In genomic region chr2:9234680-9235387, GRCh38 we compare ENCODE assay signal across 1 cellular context.
A peak's percentile ranks its signal among the peaks of the same experiment; 100 is the strongest.
TF ChIP-seq lines count a peak whose summit lies in the region.

No MANE protein-coding gene starts in this region.

TF ChIP-seq in HepG2, 621 proteins besides CTCF, POLR2A, EP300 and RAD21 (continued from another document and continues in another):
- TF ChIP-seq HOXA9 (CRISPR knock-in tag; IDR thresholded peaks at IDR 0.05; ENCODE audit: borderline replicate concordance) (no peak), ZNF121 (CRISPR knock-in tag; IDR thresholded peaks at IDR 0.05) (no peak), PHB2 (IDR thresholded peaks at IDR 0.05; ENCODE audit: partially characterized antibody) (no peak), FOXA1 (IDR thresholded peaks at IDR 0.05) (no peak), FOXA1 (CRISPR knock-in tag; IDR thresholded peaks at IDR 0.05) (peak; percentile 40), PTBP1 (IDR thresholded peaks at IDR 0.05; ENCODE audit: low read depth, low read length, poor library complexity, severe bottlenecking) (no peak), CREB3 (CRISPR knock-in tag; IDR thresholded peaks at IDR 0.05) (no peak), ZNF672 (CRISPR knock-in tag; IDR thresholded peaks at IDR 0.05) (no peak), MAFG (CRISPR knock-in tag; IDR thresholded peaks at IDR 0.05) (no peak), KDM1A (CRISPR knock-in tag; IDR thresholded peaks at IDR 0.05) (peak; percentile 64; the same call in 1 of the 2 replicates), ZNF225 (CRISPR knock-in tag; IDR thresholded peaks at IDR 0.05) (no peak), ELF1 (CRISPR knock-in tag; IDR thresholded peaks at IDR 0.05) (peak; percentile 77), MBD4 (IDR thresholded peaks at IDR 0.05; ENCODE audit: borderline replicate concordance, low read length) (no peak), ZHX1 (CRISPR knock-in tag; IDR thresholded peaks at IDR 0.05; ENCODE audit: low read depth) (no peak), NR1H2 (CRISPR knock-in tag; IDR thresholded peaks at IDR 0.05; ENCODE audit: borderline replicate concordance, low read depth) (no peak), NR2F1 (CRISPR knock-in tag; IDR thresholded peaks at IDR 0.05) (peak in 1 of 2 experiments; percentile 25; a peak in 1 of 4 replicates), NKX3-1 (CRISPR knock-in tag; IDR thresholded peaks at IDR 0.05) (no peak; the same call in 1 of the 2 replicates), DR1 (CRISPR knock-in tag; IDR thresholded peaks at IDR 0.05) (0 out of 2 replicates have a peak, but pooled peaks have one; percentile 4), AHR (CRISPR knock-in tag; IDR thresholded peaks at IDR 0.05) (0 out of 2 replicates have a peak, but pooled peaks have one; percentile 43), CREB1 (IDR thresholded peaks at IDR 0.05) (peak; percentile 43; the same call in 1 of the 2 replicates), CREB1 (CRISPR knock-in tag; IDR thresholded peaks at IDR 0.05) (peak; percentile 19; the same call in 1 of the 2 replicates), ZNF253 (CRISPR knock-in tag; IDR thresholded peaks at IDR 0.05; ENCODE audit: borderline replicate concordance) (no peak), ZNF564 (CRISPR knock-in tag; IDR thresholded peaks at IDR 0.05) (no peak), ZNF350 (CRISPR knock-in tag; IDR thresholded peaks at IDR 0.05; ENCODE audit: borderline replicate concordance, low read depth) (no peak), BRCA1 (CRISPR knock-in tag; IDR thresholded peaks at IDR 0.05) (peak; percentile 16), ZNF296 (CRISPR knock-in tag; conservative IDR thresholded peaks at IDR 0.05) (no peak), ZBTB39 (CRISPR knock-in tag; IDR thresholded peaks at IDR 0.05) (no peak), ARID2 (CRISPR knock-in tag; IDR thresholded peaks at IDR 0.05; ENCODE audit: borderline replicate concordance) (no peak), SKIL (CRISPR knock-in tag; IDR thresholded peaks at IDR 0.05; ENCODE audit: borderline replicate concordance) (no peak; the same call in 1 of the 2 replicates), ZMYM4 (CRISPR knock-in tag; IDR thresholded peaks at IDR 0.05) (no peak), FUBP1 (CRISPR knock-in tag; IDR thresholded peaks at IDR 0.05; ENCODE audit: borderline replicate concordance) (no peak), AGO2 (optimal IDR thresholded peaks at IDR 0.05; ENCODE audit: low read depth, low read length) (no peak), RCOR2 (CRISPR knock-in tag; IDR thresholded peaks at IDR 0.05) (peak; percentile 85), ZNF558 (CRISPR knock-in tag; IDR thresholded peaks at IDR 0.05; ENCODE audit: borderline replicate concordance) (no peak), KAT7 (CRISPR knock-in tag; IDR thresholded peaks at IDR 0.05; ENCODE audit: borderline replicate concordance) (no peak; the same call in 1 of the 2 replicates), SMARCE1 (IDR thresholded peaks at IDR 0.05; ENCODE audit: borderline replicate concordance) (no peak), ZNF552 (CRISPR knock-in tag; IDR thresholded peaks at IDR 0.05; ENCODE audit: borderline replicate concordance) (no peak), MNT (IDR thresholded peaks at IDR 0.05) (no peak), FOSL1 (CRISPR knock-in tag; IDR thresholded peaks at IDR 0.05; ENCODE audit: borderline replicate concordance) (peak; percentile 88), ZNF740 (CRISPR knock-in tag; IDR thresholded peaks at IDR 0.05) (no peak), ZNF644 (CRISPR knock-in tag; IDR thresholded peaks at IDR 0.05; ENCODE audit: low read depth) (no peak; the same call in 1 of the 2 replicates), HOXA7 (CRISPR knock-in tag; IDR thresholded peaks at IDR 0.05) (no peak), ZNF572 (CRISPR knock-in tag; IDR thresholded peaks at IDR 0.05) (no peak), ZKSCAN5 (CRISPR knock-in tag; IDR thresholded peaks at IDR 0.05) (peak; percentile 95), HINFP (CRISPR knock-in tag; IDR thresholded peaks at IDR 0.05; ENCODE audit: low read depth) (0 out of 2 replicates have a peak, but pooled peaks have one; percentile 5), YY1 (IDR thresholded peaks at IDR 0.05; ENCODE audit: insufficient read depth, insufficient replicate concordance, low read depth, low read length) (no peak)
